Comparison of ENCODE assay signal across 11 cellular contexts in the genomic region with DNA sequence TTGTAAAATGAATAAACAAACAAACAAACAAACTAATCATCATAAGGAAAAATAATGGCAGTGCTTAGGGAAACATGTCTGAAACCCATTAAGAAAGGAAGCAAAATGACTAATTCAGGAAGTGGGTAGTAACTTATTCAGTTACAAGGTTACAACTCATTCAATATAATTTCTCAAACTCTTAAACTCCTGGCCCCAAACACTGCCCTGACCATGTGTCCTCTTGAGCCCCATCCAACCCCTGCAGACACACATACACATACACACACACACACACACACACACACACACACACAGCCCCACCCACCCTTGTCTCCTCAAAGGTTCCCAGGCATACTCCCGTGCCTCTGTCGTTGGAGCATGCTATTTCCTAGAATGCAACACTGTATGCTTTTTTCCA.
A peak's percentile ranks its signal among the peaks of the same experiment; 100 is the strongest.
DNase-seq lines count a peak whose midpoint lies in the region; ATAC-seq, FAIRE-seq and TF ChIP-seq lines count a peak whose summit lies in the region.
"Had no signal": no experiment of that assay in that cellular context is flagged by ENCODE, and none has a peak within 500 bp of the region (broad histone marks: within the 10 kb centered on the region; RNA-seq: fewer than 3 reads in every experiment).

No MANE protein-coding gene starts in this region.

- no peaks in the 10 kb centered on the region for H3K79me2 ChIP-seq in OCI-LY3 (ENCODE audit: low read length)

- no peaks in the 10 kb centered on the region for H3K27me3 ChIP-seq in OCI-LY3 (ENCODE audit: low read depth, low read length)
- H3K27me3 ChIP-seq in foreskin keratinocyte: no peaks in the 10 kb centered on the region
- no peaks in the 10 kb centered on the region for H3K27me3 ChIP-seq in dorsolateral prefrontal cortex
- H3K27me3 ChIP-seq: colonic mucosa had no signal

- TF ChIP-seq CTCF in OCI-LY3 (IDR thresholded peaks at IDR 0.05; ENCODE audit: low read depth, low read length): no peak
- no peak for TF ChIP-seq CTCF in foreskin keratinocyte (conservative IDR thresholded peaks at IDR 0.05)
- TF ChIP-seq CTCF in dorsolateral prefrontal cortex (IDR thresholded peaks at IDR 0.05 in 54 of 56, conservative IDR thresholded peaks at IDR 0.05 in 2 of 56; ENCODE audit: low read depth in 1 of 56, partially characterized antibody in 56 of 56): no peak
- TF ChIP-seq CTCF in lower leg skin (IDR thresholded peaks at IDR 0.05): no peak

- DNase-seq in GM12892 (ENCODE audit: insufficient read length): no peak
- DNase-seq in foreskin keratinocyte: peak in 1 of 2 donors; percentile 14
- DNase-seq in midbrain (lab: John Stamatoyannopoulos, UW): no peak
- no peak for DNase-seq in dorsolateral prefrontal cortex
- no peak for DNase-seq in NCI-H774 (lab: John Stamatoyannopoulos, UW)
- DNase-seq in lower leg skin (ENCODE audit: low spot score in 2 of 2): no peak
- DNase-seq: activated T-cell treated with anti-CD3 and anti-CD28 coated beads, Interleukin-2, amount 50 U/mL, for 4 hours; colonic mucosa; naive thymus-derived CD4-positive, alpha-beta T cell had no signal

- ATAC-seq in HG02870 (IDR thresholded peaks at IDR 0.05; ENCODE audit: unreplicated experiment) (peak; percentile 63), foreskin keratinocyte (peak; percentile 61)
- ATAC-seq: activated T-cell treated with anti-CD3 and anti-CD28 coated beads, Interleukin-2, amount 50 U/mL, for 4 hours; naive thymus-derived CD4-positive, alpha-beta T cell had no signal

- intact Hi-C loops in dorsolateral prefrontal cortex (cut with DNase I): loop anchor here in 1 of 2 donors (10.0 kb wide), 1 partner anchor 61 kb away; no protein-coding TSS in a partner anchor
- intact Hi-C loops in lower leg skin (cut with DNase I; ENCODE audit: low total_unique reads): no loop called here

- H3K4me1 ChIP-seq in OCI-LY3 (ENCODE audit: low read length) (peaks cover 14% of the 10 kb centered on the region), foreskin keratinocyte (no peaks in the 10 kb centered on the region)
- H3K4me1 ChIP-seq: colonic mucosa had no signal

- FAIRE-seq in GM12892 (lab: Jason Lieb, UNC): peak; percentile 69

- no peak for TF ChIP-seq POLR2A in GM12892 (IDR thresholded peaks at IDR 0.05; ENCODE audit: low read depth, low read length)
- TF ChIP-seq POLR2A in lower leg skin (IDR thresholded peaks at IDR 0.05): no peak

- no peak overlapping the region for H3K27ac ChIP-seq in OCI-LY3 (ENCODE audit: low read length)
- H3K27ac ChIP-seq in foreskin keratinocyte: no peak overlapping the region
- no peak overlapping the region for H3K27ac ChIP-seq in dorsolateral prefrontal cortex
- H3K27ac ChIP-seq: colonic mucosa had no signal

- H3K9me3 ChIP-seq in OCI-LY3 (ENCODE audit: insufficient read depth, low read length): no peaks in the 10 kb centered on the region
- H3K9me3 ChIP-seq: colonic mucosa had no signal

- no peak overlapping the region for H3K9ac ChIP-seq in OCI-LY3 (ENCODE audit: low read length)

- no peaks in the 10 kb centered on the region for H3K36me3 ChIP-seq in OCI-LY3 (replicated peaks; ENCODE audit: low read depth, low read length)
- H3K36me3 ChIP-seq: colonic mucosa had no signal

- no peaks in the 10 kb centered on the region for H4K20me1 ChIP-seq in OCI-LY3 (ENCODE audit: insufficient read depth, low read length)

- H3K4me3 ChIP-seq in OCI-LY3 (ENCODE audit: low read length) (no peak overlapping the region), dorsolateral prefrontal cortex (no peak overlapping the region), lower leg skin (ENCODE audit: low read depth, poor library complexity, severe bottlenecking) (no peak overlapping the region)
- H3K4me3 ChIP-seq: colonic mucosa had no signal

- no peak overlapping the region for H2AFZ ChIP-seq in OCI-LY3 (ENCODE audit: low read depth, low read length)

- H3K4me2 ChIP-seq in OCI-LY3 (ENCODE audit: low read length): peak overlapping the region; percentile 39

- WGBS in lower leg skin, 2 donors: 26 to 55% methylated on average over 2 of the region's 2 CpGs
